In genomic region chr17:56596741-56597494, GRCh38 we compare ENCODE assay signal across 8 cellular contexts. TPM values are rescaled to one million over a fixed set of nuclear protein-coding genes. Genes with fewer than 3 reads are reported as not detected.
A peak's percentile ranks its signal among the peaks of the same experiment; 100 is the strongest.
DNase-seq lines count a peak whose midpoint lies in the region; ATAC-seq and TF ChIP-seq lines count a peak whose summit lies in the region.

No MANE protein-coding gene starts in this region.

- H3K9me3 ChIP-seq in tibial artery: no peaks in the 10 kb centered on the region

- CTCF ChIA-PET in activated naive CD4-positive, alpha-beta T cell treated with anti-CD3 and anti-CD28 coated beads for 36 hours (lab: Charles Lee): interaction anchor here (1.1 to 8.4 kb wide), 3 partner anchors 59 to 119 kb away, joined by 3 to 72 read pairs (median 5); no protein-coding TSS in a partner anchor
- CTCF ChIA-PET in activated CD8-positive, alpha-beta T cell treated with anti-CD3 and anti-CD28 coated beads, Interleukin-2, amount 10 ng/mL, durations not matched to agents 7 days and 5 days (lab: Charles Lee): interaction anchor here (0.6 to 4.7 kb wide), 4 partner anchors 33 to 183 kb away, joined by 3 to 26 read pairs (median 9); no protein-coding TSS in a partner anchor

- H3K4me3 ChIP-seq in tibial artery: peak overlapping the region; percentile 20 to 38

- no peak for ATAC-seq in activated CD8-positive, alpha-beta T cell treated with anti-CD3 and anti-CD28 coated beads, Interleukin-2, amount 10 ng/mL, durations not matched to agents 7 days and 5 days
- ATAC-seq in HG03521 (IDR thresholded peaks at IDR 0.05; ENCODE audit: unreplicated experiment): no peak
- ATAC-seq in GM19463 (IDR thresholded peaks at IDR 0.05; ENCODE audit: unreplicated experiment): no peak

- H3K9me3 Mint-ChIP-seq in activated naive CD4-positive, alpha-beta T cell treated with anti-CD3 and anti-CD28 coated beads for 36 hours: no peaks in the 10 kb centered on the region
- H3K9me3 Mint-ChIP-seq in activated CD8-positive, alpha-beta T cell treated with anti-CD3 and anti-CD28 coated beads, Interleukin-2, amount 10 ng/mL, durations not matched to agents 7 days and 5 days (ENCODE audit: insufficient read depth): no peaks in the 10 kb centered on the region

- no peaks in the 10 kb centered on the region for H3K36me3 ChIP-seq in tibial artery

- H3K27me3 ChIP-seq in tibial artery: peaks cover 0 to 56% of the 10 kb centered on the region in 2 donors

- H3K27me3 Mint-ChIP-seq in activated naive CD4-positive, alpha-beta T cell treated with anti-CD3 and anti-CD28 coated beads for 36 hours (ENCODE audit: low read depth): no peaks in the 10 kb centered on the region
- H3K27me3 Mint-ChIP-seq in activated CD8-positive, alpha-beta T cell treated with anti-CD3 and anti-CD28 coated beads, Interleukin-2, amount 10 ng/mL, durations not matched to agents 7 days and 5 days (ENCODE audit: low read depth): peaks cover 46% of the 10 kb centered on the region

- peaks cover 54% of the 10 kb centered on the region for H3K4me1 Mint-ChIP-seq in activated naive CD4-positive, alpha-beta T cell treated with anti-CD3 and anti-CD28 coated beads for 36 hours (ENCODE audit: low read depth)
- peaks cover 46% of the 10 kb centered on the region for H3K4me1 Mint-ChIP-seq in activated CD8-positive, alpha-beta T cell treated with anti-CD3 and anti-CD28 coated beads, Interleukin-2, amount 10 ng/mL, durations not matched to agents 7 days and 5 days (ENCODE audit: low read depth)

- H3K4me1 ChIP-seq in tibial artery: peaks cover 4 to 56% (median 48%) of the 10 kb centered on the region in 4 donors

- no peak overlapping the region for H3K27ac ChIP-seq in tibial artery

- peak overlapping the region; percentile 79 for H3K4me3 Mint-ChIP-seq in activated naive CD4-positive, alpha-beta T cell treated with anti-CD3 and anti-CD28 coated beads for 36 hours
- H3K4me3 Mint-ChIP-seq in activated CD8-positive, alpha-beta T cell treated with anti-CD3 and anti-CD28 coated beads, Interleukin-2, amount 10 ng/mL, durations not matched to agents 7 days and 5 days: peak overlapping the region; percentile 47

- intact Hi-C loops in activated naive CD4-positive, alpha-beta T cell treated with anti-CD3 and anti-CD28 coated beads for 36 hours (cut with micrococcal nuclease): loop anchor here (5.0 to 10.0 kb wide), 3 partner anchors 165 to 1022 kb away; partner anchors contain the start of gene AKAP1
- intact Hi-C loops in tibial artery (cut with DNase I; ENCODE audit: low total_unique reads): no loop called here

- H3K27ac Mint-ChIP-seq in activated naive CD4-positive, alpha-beta T cell treated with anti-CD3 and anti-CD28 coated beads for 36 hours: peak overlapping the region; percentile 77
- no peak overlapping the region for H3K27ac Mint-ChIP-seq in activated CD8-positive, alpha-beta T cell treated with anti-CD3 and anti-CD28 coated beads, Interleukin-2, amount 10 ng/mL, durations not matched to agents 7 days and 5 days

- no peak for TF ChIP-seq CTCF in tibial artery (IDR thresholded peaks at IDR 0.05)

- peak; percentile 34 for DNase-seq in activated naive CD4-positive, alpha-beta T cell treated with anti-CD3 and anti-CD28 coated beads for 36 hours
- DNase-seq in activated naive CD4-positive, alpha-beta T cell (lab: John Stamatoyannopoulos, UW): no peak
- DNase-seq in activated CD8-positive, alpha-beta T cell treated with anti-CD3 and anti-CD28 coated beads, Interleukin-2, amount 10 ng/mL, durations not matched to agents 7 days and 5 days: no peak
- DNase-seq in islet precursor cell (peak; percentile 93), tibial artery (no peak), UCSD-AML1 (lab: John Stamatoyannopoulos, UW; ENCODE audit: unreplicated experiment) (no peak)

- POLR2A ChIA-PET in activated CD8-positive, alpha-beta T cell treated with anti-CD3 and anti-CD28 coated beads, Interleukin-2, amount 10 ng/mL, durations not matched to agents 7 days and 5 days (lab: Charles Lee): no interaction called here

- no peaks in the 10 kb centered on the region for H3K36me3 Mint-ChIP-seq in activated naive CD4-positive, alpha-beta T cell treated with anti-CD3 and anti-CD28 coated beads for 36 hours (ENCODE audit: low read depth)
- no peaks in the 10 kb centered on the region for H3K36me3 Mint-ChIP-seq in activated CD8-positive, alpha-beta T cell treated with anti-CD3 and anti-CD28 coated beads, Interleukin-2, amount 10 ng/mL, durations not matched to agents 7 days and 5 days (ENCODE audit: low read depth)

RNA-seq across cellular contexts. Expression of gene NOG, which starts 3.4 kb away (rescaled TPM):
- total RNA-seq in activated naive CD4-positive, alpha-beta T cell treated with anti-CD3 and anti-CD28 coated beads for 36 hours: 1 to 10 TPM; 2.4 to 2.6 TPM
- under 1 TPM; 0.63 to 0.95 TPM for total RNA-seq in activated CD8-positive, alpha-beta T cell treated with anti-CD3 and anti-CD28 coated beads, Interleukin-2, amount 10 ng/mL, durations not matched to agents 7 days and 5 days

Comparison
In these comparisons a context has a peak if more than half of its experiments do, and no peak if none do; other contexts are left out.
1. DNase-seq: peak in activated naive CD4-positive, alpha-beta T cell treated with anti-CD3 and anti-CD28 coated beads for 36 hours (single experiment) and islet precursor cell (single experiment); none in activated naive CD4-positive, alpha-beta T cell (0 of 4), activated CD8-positive, alpha-beta T cell treated with anti-CD3 and anti-CD28 coated beads, Interleukin-2, amount 10 ng/mL, durations not matched to agents 7 days and 5 days (single experiment), tibial artery (0 of 2) and UCSD-AML1 (single experiment).